14 cellular contexts compared by ENCODE assay signal in genomic region chr3:172199850-172200369, GRCh38.
"Had no signal": no experiment of that assay in that cellular context is flagged by ENCODE, and none has a peak within 500 bp of the region (broad histone marks: within the 10 kb centered on the region; RNA-seq: fewer than 3 reads in every experiment).

No MANE protein-coding gene starts in this region.

- H3K4me3 ChIP-seq: body of pancreas, lung, ovary had no signal

- H3K27me3 ChIP-seq: body of pancreas, ovary had no signal

- H3K36me3 ChIP-seq: ovary had no signal

- H3K9ac ChIP-seq: SK-N-SH had no signal

- H3K4me1 Mint-ChIP-seq: activated naive CD4-positive, alpha-beta T cell treated with anti-CD3 and anti-CD28 coated beads, Interleukin-2, amount 10 ng/mL, durations not matched to agents 7 days and 5 days had no signal

- H3K4me2 ChIP-seq: SK-N-SH had no signal

- H3K4me3 Mint-ChIP-seq: activated CD4-positive, alpha-beta T cell treated with anti-CD3 and anti-CD28 coated beads, Interleukin-2, amount 10 ng/mL, durations not matched to agents 24 days and 14 days; activated naive CD4-positive, alpha-beta T cell treated with anti-CD3 and anti-CD28 coated beads, Interleukin-2, amount 10 ng/mL, durations not matched to agents 7 days and 5 days; naive thymus-derived CD8-positive, alpha-beta T cell; WTC11 had no signal

- DNase-seq: activated CD4-positive, alpha-beta T cell treated with anti-CD3 and anti-CD28 coated beads, Interleukin-2, amount 10 ng/mL, durations not matched to agents 24 days and 14 days; activated naive CD4-positive, alpha-beta T cell treated with anti-CD3 and anti-CD28 coated beads, Interleukin-2, amount 10 ng/mL, durations not matched to agents 7 days and 5 days; body of pancreas; dermis blood vessel endothelial cell; erythroblast; hypothalamus; naive thymus-derived CD8-positive, alpha-beta T cell; ovary; SK-N-SH; stimulated activated CD4-positive, alpha-beta T cell treated with anti-CD3 and anti-CD28 coated beads, Interleukin-2, amount 100 ng/mL, for 24 hours; stimulated activated naive CD4-positive, alpha-beta T cell; T-helper 1 cell had no signal

- H3K27me3 Mint-ChIP-seq: activated CD4-positive, alpha-beta T cell treated with anti-CD3 and anti-CD28 coated beads, Interleukin-2, amount 10 ng/mL, durations not matched to agents 24 days and 14 days; activated naive CD4-positive, alpha-beta T cell treated with anti-CD3 and anti-CD28 coated beads, Interleukin-2, amount 10 ng/mL, durations not matched to agents 7 days and 5 days; naive thymus-derived CD8-positive, alpha-beta T cell had no signal

- H3K27ac Mint-ChIP-seq: activated CD4-positive, alpha-beta T cell treated with anti-CD3 and anti-CD28 coated beads, Interleukin-2, amount 10 ng/mL, durations not matched to agents 24 days and 14 days; activated naive CD4-positive, alpha-beta T cell treated with anti-CD3 and anti-CD28 coated beads, Interleukin-2, amount 10 ng/mL, durations not matched to agents 7 days and 5 days; naive thymus-derived CD8-positive, alpha-beta T cell; WTC11 had no signal

- H3K9me3 ChIP-seq: body of pancreas, ovary, SK-N-SH had no signal

- ATAC-seq: body of pancreas; naive thymus-derived CD8-positive, alpha-beta T cell; WTC11 had no signal
